In the genomic region with DNA sequence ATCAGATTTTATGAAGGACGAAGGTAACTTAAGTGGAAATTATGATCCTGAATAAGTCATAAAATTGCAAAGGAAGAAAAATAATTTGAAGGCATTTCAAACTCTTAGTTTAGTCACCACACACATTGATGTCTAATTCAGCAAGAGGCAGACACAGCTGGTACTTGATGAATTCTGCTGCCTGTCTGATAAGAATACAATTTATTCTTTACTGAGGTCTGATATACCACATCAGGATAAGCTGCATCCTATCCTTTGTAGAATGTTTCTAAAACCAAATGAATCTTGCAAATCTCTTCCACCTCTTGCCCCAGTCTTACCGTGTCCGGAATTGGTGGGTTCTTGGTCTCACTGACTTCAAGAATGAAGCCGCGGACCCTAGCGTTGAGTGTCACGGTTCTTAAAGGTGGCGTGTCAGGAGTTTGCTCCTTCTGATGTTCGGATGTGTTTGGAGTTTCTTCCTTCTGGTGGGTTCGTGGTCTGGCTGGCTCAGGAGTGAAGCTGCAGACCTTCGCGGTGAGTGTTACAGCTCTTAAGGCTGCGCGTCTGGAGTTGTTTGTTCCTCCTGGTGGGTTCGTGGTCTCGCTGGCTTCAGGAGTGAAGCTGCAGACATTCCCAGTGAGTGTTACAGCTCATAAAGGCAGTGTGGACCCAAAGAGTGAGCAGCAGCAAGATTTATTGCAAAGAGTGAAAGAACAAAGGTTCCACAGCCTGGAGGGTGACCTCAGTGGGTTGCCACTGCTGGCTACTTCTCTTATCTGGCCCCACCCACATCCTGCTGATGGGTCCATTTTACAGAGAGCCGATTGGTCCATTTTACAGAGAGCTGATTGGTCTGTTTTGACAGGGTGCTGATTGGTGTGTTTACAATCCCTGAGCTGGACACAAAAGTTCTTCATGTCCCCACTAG, we compare ENCODE assay signal across 9 cellular contexts. TPM values are rescaled to one million over a fixed set of nuclear protein-coding genes. Genes with fewer than 3 reads are reported as not detected.
DNase-seq lines count a peak whose midpoint lies in the region; ATAC-seq and TF ChIP-seq lines count a peak whose summit lies in the region.
"Not testable (repeated sequence)": the region's sequence is repeated elsewhere in the genome, so short reads cannot be mapped to it uniquely, and the experiment has no call there.
"Had no signal": no experiment of that assay in that cellular context is flagged by ENCODE, and none has a peak within 500 bp of the region (broad histone marks: within the 10 kb centered on the region; RNA-seq: fewer than 3 reads in every experiment).

A gene with protein sequence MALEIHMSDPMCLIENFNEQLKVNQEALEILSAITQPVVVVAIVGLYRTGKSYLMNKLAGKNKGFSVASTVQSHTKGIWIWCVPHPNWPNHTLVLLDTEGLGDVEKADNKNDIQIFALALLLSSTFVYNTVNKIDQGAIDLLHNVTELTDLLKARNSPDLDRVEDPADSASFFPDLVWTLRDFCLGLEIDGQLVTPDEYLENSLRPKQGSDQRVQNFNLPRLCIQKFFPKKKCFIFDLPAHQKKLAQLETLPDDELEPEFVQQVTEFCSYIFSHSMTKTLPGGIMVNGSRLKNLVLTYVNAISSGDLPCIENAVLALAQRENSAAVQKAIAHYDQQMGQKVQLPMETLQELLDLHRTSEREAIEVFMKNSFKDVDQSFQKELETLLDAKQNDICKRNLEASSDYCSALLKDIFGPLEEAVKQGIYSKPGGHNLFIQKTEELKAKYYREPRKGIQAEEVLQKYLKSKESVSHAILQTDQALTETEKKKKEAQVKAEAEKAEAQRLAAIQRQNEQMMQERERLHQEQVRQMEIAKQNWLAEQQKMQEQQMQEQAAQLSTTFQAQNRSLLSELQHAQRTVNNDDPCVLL (minus strand): TSS at position 729 of the 910 bp plus-strand sequence. CDS start 3,305 bp downstream, outside the sequence.

- H3K9me3 ChIP-seq in MG63; left ventricle myocardium inferior (replicated peaks): not testable (repeated sequence)

- H3K27ac Mint-ChIP-seq in activated CD4-positive, alpha-beta T cell treated with anti-CD3 and anti-CD28 coated beads for 36 hours: peak within 1 kb of the TSS; percentile 99

- not testable (repeated sequence) for H3K27me3 ChIP-seq in MG63; left ventricle myocardium inferior (ENCODE audit: low read depth)

- POLR2A ChIA-PET in activated CD4-positive, alpha-beta T cell treated with anti-CD3 and anti-CD28 coated beads for 36 hours (lab: Charles Lee): interaction anchor here (0.6 to 2.9 kb wide), 8 partner anchors 27 to 250 kb away, joined by 3 to 15 read pairs (median 6); a partner anchor contains a TSS

- not testable (repeated sequence) for H3K27ac ChIP-seq in left ventricle myocardium inferior (replicated peaks)

- H3K4me3 Mint-ChIP-seq in activated CD4-positive, alpha-beta T cell treated with anti-CD3 and anti-CD28 coated beads for 36 hours: peak within 1 kb of the TSS; percentile 98

- DNase-seq in AG09309 (ENCODE audit: low read depth): not testable (repeated sequence)
- peak; percentile 30 for DNase-seq in MG63
- peak; percentile 82 for DNase-seq in activated CD4-positive, alpha-beta T cell treated with anti-CD3 and anti-CD28 coated beads for 36 hours
- peak; percentile 14 to 30 (median 20) for DNase-seq in activated naive CD4-positive, alpha-beta T cell (lab: John Stamatoyannopoulos, UW)
- DNase-seq in left ventricle myocardium inferior: peak; percentile 18
- DNase-seq in stimulated activated CD4-positive, alpha-beta T cell treated with anti-CD3 and anti-CD28 coated beads, Interleukin-2, amount 100 ng/mL, for 48 hours: peak; percentile 39 to 42

- H3K4me1 Mint-ChIP-seq in activated CD4-positive, alpha-beta T cell treated with anti-CD3 and anti-CD28 coated beads for 36 hours: peaks cover 75% of the 10 kb centered on the region

- H3K9me3 Mint-ChIP-seq in activated CD4-positive, alpha-beta T cell treated with anti-CD3 and anti-CD28 coated beads for 36 hours (ENCODE audit: low read depth): not testable (repeated sequence)

- H3K27me3 Mint-ChIP-seq in activated CD4-positive, alpha-beta T cell treated with anti-CD3 and anti-CD28 coated beads for 36 hours: not testable (repeated sequence)

- not testable (repeated sequence) for H3K4me1 ChIP-seq in left ventricle myocardium inferior

- H3K36me3 Mint-ChIP-seq in activated CD4-positive, alpha-beta T cell treated with anti-CD3 and anti-CD28 coated beads for 36 hours (ENCODE audit: low read depth): peaks cover 48% of the 10 kb centered on the region

- CTCF ChIA-PET in activated CD4-positive, alpha-beta T cell treated with anti-CD3 and anti-CD28 coated beads for 36 hours (lab: Charles Lee): interaction anchor here (0.7 to 1.7 kb wide), 8 partner anchors 14 to 273 kb away, joined by 3 to 6 read pairs (median 3); no protein-coding TSS in a partner anchor

- TF ChIP-seq CTCF in AG09309 (IDR thresholded peaks at IDR 0.05; ENCODE audit: control insufficient read depth, insufficient read depth, low read depth, low read length, missing control alignments); left ventricle myocardium inferior (IDR thresholded peaks at IDR 0.05; ENCODE audit: borderline replicate concordance): not testable (repeated sequence)

- ATAC-seq in GM19395 (IDR thresholded peaks at IDR 0.05; ENCODE audit: unreplicated experiment) (peak; percentile 80), HG02884 (IDR thresholded peaks at IDR 0.05; ENCODE audit: unreplicated experiment) (peak; percentile 61)
- ATAC-seq in activated CD4-positive, alpha-beta T cell treated with anti-CD3 and anti-CD28 coated beads for 36 hours: peak; percentile 77

- intact Hi-C loops in activated CD4-positive, alpha-beta T cell treated with anti-CD3 and anti-CD28 coated beads for 36 hours (cut with DNase I, micrococcal nuclease): loop anchor here (2.0 to 5.0 kb wide), 5 partner anchors 14 to 380 kb away; a partner anchor contains a TSS
- intact Hi-C loops in left ventricle myocardium inferior (cut with micrococcal nuclease): not testable (repeated sequence)

- not testable (repeated sequence) for H3K36me3 ChIP-seq in MG63, left ventricle myocardium inferior

- peak within 1 kb of the TSS; percentile 33 for H3K4me3 ChIP-seq in AG09309 (ENCODE audit: control insufficient read depth, low read depth, low read length)
- H3K4me3 ChIP-seq in MG63: peak within 1 kb of the TSS; percentile 30
- peak within 1 kb of the TSS; percentile 33 for H3K4me3 ChIP-seq in left ventricle myocardium inferior

RNA-seq across cellular contexts. Expression of the gene that starts here (rescaled TPM):
- total RNA-seq in MG63 (2014; rRNA removed; shearing (Covaris generic); ENCODE audit: low replicate concordance): 0.26 and 4.6 TPM in 2 replicates
- 100 to 1,000 TPM; 122 to 137 TPM for total RNA-seq in activated CD4-positive, alpha-beta T cell treated with anti-CD3 and anti-CD28 coated beads for 36 hours
- 0.44 TPM for total RNA-seq in left ventricle myocardium inferior
- total RNA-seq: cerebellum had no signal

Comparison
In these comparisons a context has a peak if more than half of its experiments do, and no peak if none do; other contexts are left out.
1. RNA of the gene that starts here (total RNA-seq): 122 to 137 TPM in activated CD4-positive, alpha-beta T cell treated with anti-CD3 and anti-CD28 coated beads for 36 hours; 0.44 TPM in left ventricle myocardium inferior (single experiment) and 0.26 to 4.6 TPM in MG63; every median in the first group is over 10 times any median in the second.
2. Peak in DNase-seq and H3K4me3 ChIP-seq in left ventricle myocardium inferior; RNA of the gene not detected or under 1 TPM.
3. Peak in every context shown above with its lines, with median percentiles within 50 percentile points of each other: H3K4me3 ChIP-seq and ATAC-seq.